Comparison of ENCODE assay signal across 8 cellular contexts in the genomic region with DNA sequence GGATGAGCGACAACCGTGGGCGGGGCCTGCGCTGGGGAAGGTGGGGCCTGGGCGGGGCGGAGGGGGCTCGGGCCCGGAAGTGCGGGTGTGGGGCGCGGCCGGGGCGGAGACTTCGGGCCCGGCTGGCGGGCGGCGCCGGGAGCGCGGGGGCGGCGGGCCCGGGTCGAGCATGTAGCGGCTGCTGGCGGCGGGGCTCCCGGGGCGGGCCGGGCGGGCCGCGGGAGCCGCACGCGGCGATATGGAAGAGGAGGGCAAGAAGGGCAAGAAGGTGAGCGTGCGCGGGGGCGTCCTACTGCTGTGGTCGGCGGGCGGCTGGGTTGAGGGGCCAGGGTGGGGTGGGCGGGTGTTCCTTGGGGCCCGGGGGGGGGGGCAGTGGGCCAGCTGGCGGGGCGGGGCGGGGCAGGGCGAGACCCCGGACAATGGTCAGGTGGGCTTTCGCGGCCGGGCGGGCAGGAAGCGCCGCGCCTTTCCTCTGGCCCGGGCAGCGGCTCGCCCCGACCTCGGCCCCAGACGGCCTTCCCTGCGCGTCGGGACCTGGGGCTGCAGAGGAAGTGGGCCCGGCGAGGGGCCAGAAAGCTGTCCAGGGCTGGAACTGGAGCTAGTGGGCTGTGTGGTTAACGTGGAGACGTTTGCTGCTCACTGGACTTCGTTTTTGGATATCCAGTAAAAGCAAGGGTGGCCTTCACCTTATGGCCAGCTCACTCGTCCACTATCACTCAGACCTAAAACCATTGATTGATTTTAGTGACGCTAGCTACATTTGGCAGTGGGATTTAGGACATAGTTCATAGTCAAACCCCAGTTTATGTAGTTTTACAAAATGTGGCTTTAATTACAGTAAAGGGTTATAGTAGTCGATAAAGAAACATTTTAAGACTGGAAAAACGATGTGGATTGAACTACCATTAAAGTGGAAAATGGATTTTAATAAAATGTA. TPM values are rescaled to one million over a fixed set of nuclear protein-coding genes. Genes with fewer than 3 reads are reported as not detected.
DNase-seq lines count a peak whose midpoint lies in the region; ATAC-seq and TF ChIP-seq lines count a peak whose summit lies in the region.

A gene (plus strand): TSS at position 106 of the 937 bp plus-strand sequence. CDS start 133 bp downstream, at position 239.

- peak within 1 kb of the TSS; percentile 83 for H3K4me2 ChIP-seq in parathyroid adenoma (ENCODE audit: low read length)

- peak; percentile 29 for TF ChIP-seq POLR2A in GM18526 (IDR thresholded peaks at IDR 0.05; ENCODE audit: extremely low read depth, insufficient read length)
- no peak for TF ChIP-seq POLR2A in heart left ventricle (IDR thresholded peaks at IDR 0.05)

- H3K4me1 ChIP-seq in heart left ventricle: peaks cover 0 to 37% (median 13%) of the 10 kb centered on the region in 12 donors
- peaks cover 10% of the 10 kb centered on the region for H3K4me1 ChIP-seq in parathyroid adenoma

- no peaks in the 10 kb centered on the region for H3K27me3 Mint-ChIP-seq in activated naive CD8-positive, alpha-beta T cell treated with anti-CD3 and anti-CD28 coated beads for 36 hours

- peak within 1 kb of the TSS; percentile 95 for H3K27ac Mint-ChIP-seq in activated naive CD8-positive, alpha-beta T cell treated with anti-CD3 and anti-CD28 coated beads for 36 hours

- H3K27me3 ChIP-seq in heart left ventricle (no peaks in the 10 kb centered on the region), parathyroid adenoma (ENCODE audit: control insufficient read depth, insufficient read depth, low read length) (no peaks in the 10 kb centered on the region)

- peak within 1 kb of the TSS; percentile 90 for H3K4me3 Mint-ChIP-seq in activated naive CD8-positive, alpha-beta T cell treated with anti-CD3 and anti-CD28 coated beads for 36 hours

- TF ChIP-seq CTCF in AG09309 (IDR thresholded peaks at IDR 0.05; ENCODE audit: control insufficient read depth, insufficient read depth, low read depth, low read length, missing control alignments): no peak
- TF ChIP-seq CTCF in heart left ventricle (IDR thresholded peaks at IDR 0.05): no peak
- TF ChIP-seq CTCF in parathyroid adenoma (IDR thresholded peaks at IDR 0.05): no peak

- H3K36me3 ChIP-seq in heart left ventricle (peaks cover 0 to 5% (median 0%) of the 10 kb centered on the region in 9 donors), parathyroid adenoma (ENCODE audit: control insufficient read depth, insufficient read depth, low read length) (no peaks in the 10 kb centered on the region)

- H2AFZ ChIP-seq in parathyroid adenoma: peak within 1 kb of the TSS; percentile 70

- peaks cover 22% of the 10 kb centered on the region for H3K79me2 ChIP-seq in parathyroid adenoma

- intact Hi-C loops in heart left ventricle (cut with DNase I): loop anchor here in 5 of 10 donors (1.0 to 5.0 kb wide), 5 partner anchors 14 to 112 kb away; a partner anchor contains a TSS

- peak in 3 of 4 donors; percentile 34 to 39 (median 35) for ATAC-seq in heart left ventricle
- ATAC-seq in GM19467 (IDR thresholded peaks at IDR 0.05; ENCODE audit: unreplicated experiment): no peak

- no peak for DNase-seq in AG09309 (ENCODE audit: low read depth)
- peak; percentile 31 for DNase-seq in LoVo (ENCODE audit: low spot score)
- DNase-seq in activated naive CD8-positive, alpha-beta T cell treated with anti-CD3 and anti-CD28 coated beads for 36 hours: no peak
- DNase-seq in heart left ventricle: peak; percentile 76 to 84 (median 79)
- no peak for DNase-seq in SKM-1 (lab: John Stamatoyannopoulos, UW; ENCODE audit: unreplicated experiment)

- peaks cover 45% of the 10 kb centered on the region for H3K4me1 Mint-ChIP-seq in activated naive CD8-positive, alpha-beta T cell treated with anti-CD3 and anti-CD28 coated beads for 36 hours

- H3K27ac ChIP-seq in heart left ventricle: peak within 1 kb of the TSS; percentile 51 to 95 (median 92)
- H3K27ac ChIP-seq in parathyroid adenoma: peak within 1 kb of the TSS; percentile 66

- no peaks in the 10 kb centered on the region for H3K9me3 Mint-ChIP-seq in activated naive CD8-positive, alpha-beta T cell treated with anti-CD3 and anti-CD28 coated beads for 36 hours

- H3K9ac ChIP-seq in parathyroid adenoma: no peak within 1 kb of the TSS

- peaks cover 16% of the 10 kb centered on the region for H3K36me3 Mint-ChIP-seq in activated naive CD8-positive, alpha-beta T cell treated with anti-CD3 and anti-CD28 coated beads for 36 hours

- H3K4me3 ChIP-seq in AG09309 (ENCODE audit: control insufficient read depth, low read depth, low read length): peak within 1 kb of the TSS; percentile 62
- peak within 1 kb of the TSS; percentile 56 to 85 (median 74) for H3K4me3 ChIP-seq in heart left ventricle
- peak within 1 kb of the TSS; percentile 64 for H3K4me3 ChIP-seq in parathyroid adenoma (ENCODE audit: low read depth, low read length)

- H3K9me3 ChIP-seq in heart left ventricle (no peaks in the 10 kb centered on the region), parathyroid adenoma (ENCODE audit: control insufficient read depth, low read length) (no peaks in the 10 kb centered on the region)

- WGBS in heart left ventricle, 4 donors: 1 to 2% (median 1%) methylated on average over 12 to 76 of the region's 77 CpGs

RNA-seq across cellular contexts. Expression of the gene that starts here (rescaled TPM):
- total RNA-seq in activated naive CD8-positive, alpha-beta T cell treated with anti-CD3 and anti-CD28 coated beads for 36 hours: 10 to 100 TPM; 50.8 to 51.6 TPM
- 10 to 100 TPM; 24.7 to 53.1 (median 27.8) TPM for total RNA-seq in heart left ventricle
- 10 to 100 TPM; 36.0 to 68.2 TPM for polyA plus RNA-seq in heart left ventricle

Comparison
In these comparisons a context has a peak if more than half of its experiments do, and no peak if none do; other contexts are left out.
1. DNase-seq: peak in LoVo (single experiment) and heart left ventricle (5 of 5); none in AG09309 (single experiment), activated naive CD8-positive, alpha-beta T cell treated with anti-CD3 and anti-CD28 coated beads for 36 hours (single experiment) and SKM-1 (single experiment).
2. Peak in every context shown above with its lines, with median percentiles within 50 percentile points of each other: H3K4me3 ChIP-seq.